Comparison of ENCODE assay signal across 2 cellular contexts in the genomic region with DNA sequence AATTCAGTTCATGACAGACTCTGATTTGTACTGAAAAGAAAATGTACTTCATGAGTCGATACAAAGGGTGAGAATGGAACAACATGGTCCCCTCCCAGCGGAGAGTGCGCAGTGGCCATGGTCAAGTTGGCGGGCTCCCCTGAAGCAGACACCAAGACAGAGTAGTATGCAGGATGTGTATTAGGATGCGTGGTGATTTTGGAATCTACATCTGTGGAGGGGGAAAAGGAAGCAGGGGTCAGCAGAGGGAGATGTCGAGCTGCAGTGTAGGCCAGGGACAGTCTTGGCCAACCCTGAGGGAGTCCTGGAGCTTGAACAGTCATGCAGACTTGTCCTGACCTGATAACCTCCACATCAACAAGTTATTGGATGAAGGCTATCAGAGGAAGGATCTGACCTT.
TF ChIP-seq lines count a peak whose summit lies in the region.

No MANE protein-coding gene starts in this region.

TF ChIP-seq in HEK293, 187 proteins besides CTCF, POLR2A, EP300 and RAD21 (continued from another document):
- TF ChIP-seq ZNF311 (tag by site-specific recombination; IDR thresholded peaks at IDR 0.05; ENCODE audit: borderline replicate concordance) = no peak

TF ChIP-seq in K562, 482 proteins besides CTCF, POLR2A, EP300 and RAD21 (continued from another document):
- TF ChIP-seq, protein P1, sequence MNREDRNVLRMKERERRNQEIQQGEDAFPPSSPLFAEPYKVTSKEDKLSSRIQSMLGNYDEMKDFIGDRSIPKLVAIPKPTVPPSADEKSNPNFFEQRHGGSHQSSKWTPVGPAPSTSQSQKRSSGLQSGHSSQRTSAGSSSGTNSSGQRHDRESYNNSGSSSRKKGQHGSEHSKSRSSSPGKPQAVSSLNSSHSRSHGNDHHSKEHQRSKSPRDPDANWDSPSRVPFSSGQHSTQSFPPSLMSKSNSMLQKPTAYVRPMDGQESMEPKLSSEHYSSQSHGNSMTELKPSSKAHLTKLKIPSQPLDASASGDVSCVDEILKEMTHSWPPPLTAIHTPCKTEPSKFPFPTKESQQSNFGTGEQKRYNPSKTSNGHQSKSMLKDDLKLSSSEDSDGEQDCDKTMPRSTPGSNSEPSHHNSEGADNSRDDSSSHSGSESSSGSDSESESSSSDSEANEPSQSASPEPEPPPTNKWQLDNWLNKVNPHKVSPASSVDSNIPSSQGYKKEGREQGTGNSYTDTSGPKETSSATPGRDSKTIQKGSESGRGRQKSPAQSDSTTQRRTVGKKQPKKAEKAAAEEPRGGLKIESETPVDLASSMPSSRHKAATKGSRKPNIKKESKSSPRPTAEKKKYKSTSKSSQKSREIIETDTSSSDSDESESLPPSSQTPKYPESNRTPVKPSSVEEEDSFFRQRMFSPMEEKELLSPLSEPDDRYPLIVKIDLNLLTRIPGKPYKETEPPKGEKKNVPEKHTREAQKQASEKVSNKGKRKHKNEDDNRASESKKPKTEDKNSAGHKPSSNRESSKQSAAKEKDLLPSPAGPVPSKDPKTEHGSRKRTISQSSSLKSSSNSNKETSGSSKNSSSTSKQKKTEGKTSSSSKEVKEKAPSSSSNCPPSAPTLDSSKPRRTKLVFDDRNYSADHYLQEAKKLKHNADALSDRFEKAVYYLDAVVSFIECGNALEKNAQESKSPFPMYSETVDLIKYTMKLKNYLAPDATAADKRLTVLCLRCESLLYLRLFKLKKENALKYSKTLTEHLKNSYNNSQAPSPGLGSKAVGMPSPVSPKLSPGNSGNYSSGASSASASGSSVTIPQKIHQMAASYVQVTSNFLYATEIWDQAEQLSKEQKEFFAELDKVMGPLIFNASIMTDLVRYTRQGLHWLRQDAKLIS (CRISPR knock-in tag; IDR thresholded peaks at IDR 0.05) = no peak
- TF ChIP-seq, protein P2, sequence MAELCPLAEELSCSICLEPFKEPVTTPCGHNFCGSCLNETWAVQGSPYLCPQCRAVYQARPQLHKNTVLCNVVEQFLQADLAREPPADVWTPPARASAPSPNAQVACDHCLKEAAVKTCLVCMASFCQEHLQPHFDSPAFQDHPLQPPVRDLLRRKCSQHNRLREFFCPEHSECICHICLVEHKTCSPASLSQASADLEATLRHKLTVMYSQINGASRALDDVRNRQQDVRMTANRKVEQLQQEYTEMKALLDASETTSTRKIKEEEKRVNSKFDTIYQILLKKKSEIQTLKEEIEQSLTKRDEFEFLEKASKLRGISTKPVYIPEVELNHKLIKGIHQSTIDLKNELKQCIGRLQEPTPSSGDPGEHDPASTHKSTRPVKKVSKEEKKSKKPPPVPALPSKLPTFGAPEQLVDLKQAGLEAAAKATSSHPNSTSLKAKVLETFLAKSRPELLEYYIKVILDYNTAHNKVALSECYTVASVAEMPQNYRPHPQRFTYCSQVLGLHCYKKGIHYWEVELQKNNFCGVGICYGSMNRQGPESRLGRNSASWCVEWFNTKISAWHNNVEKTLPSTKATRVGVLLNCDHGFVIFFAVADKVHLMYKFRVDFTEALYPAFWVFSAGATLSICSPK (IDR thresholded peaks at IDR 0.05; ENCODE audit: borderline replicate concordance) = no peak
- TF ChIP-seq, protein P3, sequence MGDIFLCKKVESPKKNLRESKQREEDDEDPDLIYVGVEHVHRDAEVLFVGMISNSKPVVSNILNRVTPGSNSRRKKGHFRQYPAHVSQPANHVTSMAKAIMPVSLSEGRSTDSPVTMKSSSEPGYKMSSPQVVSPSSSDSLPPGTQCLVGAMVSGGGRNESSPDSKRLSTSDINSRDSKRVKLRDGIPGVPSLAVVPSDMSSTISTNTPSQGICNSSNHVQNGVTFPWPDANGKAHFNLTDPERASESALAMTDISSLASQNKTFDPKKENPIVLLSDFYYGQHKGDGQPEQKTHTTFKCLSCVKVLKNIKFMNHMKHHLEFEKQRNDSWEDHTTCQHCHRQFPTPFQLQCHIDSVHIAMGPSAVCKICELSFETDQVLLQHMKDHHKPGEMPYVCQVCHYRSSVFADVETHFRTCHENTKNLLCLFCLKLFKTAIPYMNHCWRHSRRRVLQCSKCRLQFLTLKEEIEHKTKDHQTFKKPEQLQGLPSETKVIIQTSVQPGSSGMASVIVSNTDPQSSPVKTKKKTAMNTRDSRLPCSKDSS (IDR thresholded peaks at IDR 0.05; ENCODE audit: low read depth, partially characterized antibody) = no peak
- TF ChIP-seq ZNF184 (CRISPR knock-in tag; IDR thresholded peaks at IDR 0.05) (no peak), GTF2E2 (tag; IDR thresholded peaks at IDR 0.05) (no peak), PHF8 (IDR thresholded peaks at IDR 0.05; ENCODE audit: borderline replicate concordance, low read length) (no peak), ZNF41 (CRISPR knock-in tag; conservative IDR thresholded peaks at IDR 0.05) (no peak), NFXL1 (CRISPR knock-in tag; IDR thresholded peaks at IDR 0.05) (no peak), POLR3G (IDR thresholded peaks at IDR 0.05; ENCODE audit: extremely low read depth, insufficient read length, insufficient replicate concordance) (no peak), ZNF232 (CRISPR knock-in tag; IDR thresholded peaks at IDR 0.05) (no peak), HMGN3 (IDR thresholded peaks at IDR 0.05; ENCODE audit: borderline replicate concordance, extremely low read depth, insufficient read length, low read depth, low read length) (no peak), ZFX (CRISPR knock-in tag; IDR thresholded peaks at IDR 0.05) (no peak), ILF3 (IDR thresholded peaks at IDR 0.05; ENCODE audit: borderline replicate concordance) (no peak), ELF2 (CRISPR knock-in tag; IDR thresholded peaks at IDR 0.05) (no peak), CBX8 (IDR thresholded peaks at IDR 0.05; ENCODE audit: borderline replicate concordance, extremely low read depth, low read depth, low read length, poor library complexity, severe bottlenecking) (no peak), ZNF165 (CRISPR knock-in tag; IDR thresholded peaks at IDR 0.05; ENCODE audit: borderline replicate concordance) (no peak)
- TF ChIP-seq, protein P4, sequence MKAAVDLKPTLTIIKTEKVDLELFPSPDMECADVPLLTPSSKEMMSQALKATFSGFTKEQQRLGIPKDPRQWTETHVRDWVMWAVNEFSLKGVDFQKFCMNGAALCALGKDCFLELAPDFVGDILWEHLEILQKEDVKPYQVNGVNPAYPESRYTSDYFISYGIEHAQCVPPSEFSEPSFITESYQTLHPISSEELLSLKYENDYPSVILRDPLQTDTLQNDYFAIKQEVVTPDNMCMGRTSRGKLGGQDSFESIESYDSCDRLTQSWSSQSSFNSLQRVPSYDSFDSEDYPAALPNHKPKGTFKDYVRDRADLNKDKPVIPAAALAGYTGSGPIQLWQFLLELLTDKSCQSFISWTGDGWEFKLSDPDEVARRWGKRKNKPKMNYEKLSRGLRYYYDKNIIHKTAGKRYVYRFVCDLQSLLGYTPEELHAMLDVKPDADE (conservative IDR thresholded peaks at IDR 0.05; ENCODE audit: control insufficient read depth, low read depth, low read length) = no peak
- TF ChIP-seq, protein P5, sequence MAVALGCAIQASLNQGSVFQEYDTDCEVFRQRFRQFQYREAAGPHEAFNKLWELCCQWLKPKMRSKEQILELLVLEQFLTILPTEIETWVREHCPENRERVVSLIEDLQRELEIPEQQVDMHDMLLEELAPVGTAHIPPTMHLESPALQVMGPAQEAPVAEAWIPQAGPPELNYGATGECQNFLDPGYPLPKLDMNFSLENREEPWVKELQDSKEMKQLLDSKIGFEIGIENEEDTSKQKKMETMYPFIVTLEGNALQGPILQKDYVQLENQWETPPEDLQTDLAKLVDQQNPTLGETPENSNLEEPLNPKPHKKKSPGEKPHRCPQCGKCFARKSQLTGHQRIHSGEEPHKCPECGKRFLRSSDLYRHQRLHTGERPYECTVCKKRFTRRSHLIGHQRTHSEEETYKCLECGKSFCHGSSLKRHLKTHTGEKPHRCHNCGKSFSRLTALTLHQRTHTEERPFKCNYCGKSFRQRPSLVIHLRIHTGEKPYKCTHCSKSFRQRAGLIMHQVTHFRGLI (CRISPR knock-in tag; IDR thresholded peaks at IDR 0.05) = no peak
